ENCODE assay signal across 1 cellular context in the genomic region with DNA sequence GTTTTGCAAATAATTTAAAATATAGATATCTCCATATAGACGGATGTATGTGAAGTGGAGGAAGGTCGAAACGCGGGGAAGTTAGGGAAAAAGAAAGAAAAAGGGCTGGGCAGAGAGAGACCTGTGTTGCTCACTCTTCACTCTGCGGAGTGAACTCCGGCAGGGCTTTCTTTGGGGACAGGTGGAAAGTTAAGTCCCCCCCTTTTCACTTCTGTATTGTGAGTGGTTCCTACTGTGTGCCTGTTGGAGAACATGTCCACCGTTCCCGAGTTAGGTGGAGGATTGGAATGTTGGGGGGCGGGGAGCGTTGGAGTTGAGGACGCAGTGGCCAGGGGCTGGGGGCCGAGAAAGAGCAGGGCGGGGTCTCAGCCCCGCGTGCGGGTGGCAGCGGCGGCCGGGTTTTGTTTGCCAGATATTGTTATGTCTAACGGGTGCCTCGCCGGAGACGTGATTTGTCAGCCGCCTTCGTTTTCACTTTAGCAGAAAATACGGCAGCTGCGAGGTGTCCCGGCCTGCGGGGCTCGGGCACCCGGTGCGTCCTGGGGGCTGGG.
TF ChIP-seq lines count a peak whose summit lies in the region.

No MANE protein-coding gene starts in this region.

TF ChIP-seq in HEK293, 187 proteins besides CTCF, POLR2A, EP300 and RAD21 (continued from another document and continues in another):
- TF ChIP-seq, protein P1, sequence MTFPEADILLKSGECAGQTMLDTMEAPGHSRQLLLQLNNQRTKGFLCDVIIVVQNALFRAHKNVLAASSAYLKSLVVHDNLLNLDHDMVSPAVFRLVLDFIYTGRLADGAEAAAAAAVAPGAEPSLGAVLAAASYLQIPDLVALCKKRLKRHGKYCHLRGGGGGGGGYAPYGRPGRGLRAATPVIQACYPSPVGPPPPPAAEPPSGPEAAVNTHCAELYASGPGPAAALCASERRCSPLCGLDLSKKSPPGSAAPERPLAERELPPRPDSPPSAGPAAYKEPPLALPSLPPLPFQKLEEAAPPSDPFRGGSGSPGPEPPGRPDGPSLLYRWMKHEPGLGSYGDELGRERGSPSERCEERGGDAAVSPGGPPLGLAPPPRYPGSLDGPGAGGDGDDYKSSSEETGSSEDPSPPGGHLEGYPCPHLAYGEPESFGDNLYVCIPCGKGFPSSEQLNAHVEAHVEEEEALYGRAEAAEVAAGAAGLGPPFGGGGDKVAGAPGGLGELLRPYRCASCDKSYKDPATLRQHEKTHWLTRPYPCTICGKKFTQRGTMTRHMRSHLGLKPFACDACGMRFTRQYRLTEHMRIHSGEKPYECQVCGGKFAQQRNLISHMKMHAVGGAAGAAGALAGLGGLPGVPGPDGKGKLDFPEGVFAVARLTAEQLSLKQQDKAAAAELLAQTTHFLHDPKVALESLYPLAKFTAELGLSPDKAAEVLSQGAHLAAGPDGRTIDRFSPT (tag by site-specific recombination; IDR thresholded peaks at IDR 0.05) = peak; percentile 66
- TF ChIP-seq MEIS1 (CRISPR knock-in tag; IDR thresholded peaks at IDR 0.05; ENCODE audit: borderline replicate concordance) (no peak), ZNF10 (tag by site-specific recombination; IDR thresholded peaks at IDR 0.05) (peak; percentile 84), PRDM1 (tag by site-specific recombination; IDR thresholded peaks at IDR 0.05) (peak; percentile 99), ZNF596 (tag by site-specific recombination; IDR thresholded peaks at IDR 0.05) (no peak), ZNF692 (tag by site-specific recombination; IDR thresholded peaks at IDR 0.05) (no peak), KLF16 (tag by site-specific recombination; IDR thresholded peaks at IDR 0.05) (peak; percentile 78), ZNF132 (tag by site-specific recombination; IDR thresholded peaks at IDR 0.05; ENCODE audit: borderline replicate concordance) (no peak), ZNF174 (tag by site-specific recombination; IDR thresholded peaks at IDR 0.05) (no peak), SP7 (tag by site-specific recombination; IDR thresholded peaks at IDR 0.05) (peak; percentile 8), ZNF560 (tag by site-specific recombination; IDR thresholded peaks at IDR 0.05; ENCODE audit: borderline replicate concordance) (no peak), ZNF747 (tag by site-specific recombination; IDR thresholded peaks at IDR 0.05) (no peak), ZNF776 (tag by site-specific recombination; IDR thresholded peaks at IDR 0.05; ENCODE audit: borderline replicate concordance) (no peak), ZSCAN30 (tag by site-specific recombination; IDR thresholded peaks at IDR 0.05) (no peak), ZNF223 (tag by site-specific recombination; IDR thresholded peaks at IDR 0.05) (no peak), ZNF777 (tag by site-specific recombination; IDR thresholded peaks at IDR 0.05; ENCODE audit: borderline replicate concordance) (peak; percentile 15; the same call in 1 of the 2 replicates), SALL2 (tag by site-specific recombination; IDR thresholded peaks at IDR 0.05; ENCODE audit: borderline replicate concordance) (no peak), FEZF1 (tag by site-specific recombination; IDR thresholded peaks at IDR 0.05) (no peak), ZSCAN16 (tag by site-specific recombination; IDR thresholded peaks at IDR 0.05) (no peak), GFI1B (tag by site-specific recombination; IDR thresholded peaks at IDR 0.05) (no peak), ZNF211 (tag by site-specific recombination; IDR thresholded peaks at IDR 0.05; ENCODE audit: low read depth) (no peak), OSR2 (tag by site-specific recombination; IDR thresholded peaks at IDR 0.05) (0 out of 2 replicates have a peak, but pooled peaks have one; percentile 11), ZNF785 (tag by site-specific recombination; IDR thresholded peaks at IDR 0.05) (no peak), ZNF529 (tag by site-specific recombination; IDR thresholded peaks at IDR 0.05; ENCODE audit: insufficient replicate concordance) (no peak), ZNF768 (tag by site-specific recombination; IDR thresholded peaks at IDR 0.05) (no peak), ZNF426 (tag by site-specific recombination; IDR thresholded peaks at IDR 0.05) (no peak)
- TF ChIP-seq, protein P2, sequence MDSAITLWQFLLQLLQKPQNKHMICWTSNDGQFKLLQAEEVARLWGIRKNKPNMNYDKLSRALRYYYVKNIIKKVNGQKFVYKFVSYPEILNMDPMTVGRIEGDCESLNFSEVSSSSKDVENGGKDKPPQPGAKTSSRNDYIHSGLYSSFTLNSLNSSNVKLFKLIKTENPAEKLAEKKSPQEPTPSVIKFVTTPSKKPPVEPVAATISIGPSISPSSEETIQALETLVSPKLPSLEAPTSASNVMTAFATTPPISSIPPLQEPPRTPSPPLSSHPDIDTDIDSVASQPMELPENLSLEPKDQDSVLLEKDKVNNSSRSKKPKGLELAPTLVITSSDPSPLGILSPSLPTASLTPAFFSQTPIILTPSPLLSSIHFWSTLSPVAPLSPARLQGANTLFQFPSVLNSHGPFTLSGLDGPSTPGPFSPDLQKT (IDR thresholded peaks at IDR 0.05; ENCODE audit: borderline replicate concordance, low read depth, low read length) = no peak
- TF ChIP-seq, protein P3, sequence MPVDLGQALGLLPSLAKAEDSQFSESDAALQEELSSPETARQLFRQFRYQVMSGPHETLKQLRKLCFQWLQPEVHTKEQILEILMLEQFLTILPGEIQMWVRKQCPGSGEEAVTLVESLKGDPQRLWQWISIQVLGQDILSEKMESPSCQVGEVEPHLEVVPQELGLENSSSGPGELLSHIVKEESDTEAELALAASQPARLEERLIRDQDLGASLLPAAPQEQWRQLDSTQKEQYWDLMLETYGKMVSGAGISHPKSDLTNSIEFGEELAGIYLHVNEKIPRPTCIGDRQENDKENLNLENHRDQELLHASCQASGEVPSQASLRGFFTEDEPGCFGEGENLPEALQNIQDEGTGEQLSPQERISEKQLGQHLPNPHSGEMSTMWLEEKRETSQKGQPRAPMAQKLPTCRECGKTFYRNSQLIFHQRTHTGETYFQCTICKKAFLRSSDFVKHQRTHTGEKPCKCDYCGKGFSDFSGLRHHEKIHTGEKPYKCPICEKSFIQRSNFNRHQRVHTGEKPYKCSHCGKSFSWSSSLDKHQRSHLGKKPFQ (tag by site-specific recombination; IDR thresholded peaks at IDR 0.05) = no peak
- TF ChIP-seq, protein P4, sequence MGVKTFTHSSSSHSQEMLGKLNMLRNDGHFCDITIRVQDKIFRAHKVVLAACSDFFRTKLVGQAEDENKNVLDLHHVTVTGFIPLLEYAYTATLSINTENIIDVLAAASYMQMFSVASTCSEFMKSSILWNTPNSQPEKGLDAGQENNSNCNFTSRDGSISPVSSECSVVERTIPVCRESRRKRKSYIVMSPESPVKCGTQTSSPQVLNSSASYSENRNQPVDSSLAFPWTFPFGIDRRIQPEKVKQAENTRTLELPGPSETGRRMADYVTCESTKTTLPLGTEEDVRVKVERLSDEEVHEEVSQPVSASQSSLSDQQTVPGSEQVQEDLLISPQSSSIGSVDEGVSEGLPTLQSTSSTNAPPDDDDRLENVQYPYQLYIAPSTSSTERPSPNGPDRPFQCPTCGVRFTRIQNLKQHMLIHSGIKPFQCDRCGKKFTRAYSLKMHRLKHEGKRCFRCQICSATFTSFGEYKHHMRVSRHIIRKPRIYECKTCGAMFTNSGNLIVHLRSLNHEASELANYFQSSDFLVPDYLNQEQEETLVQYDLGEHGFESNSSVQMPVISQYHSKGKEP (tag by site-specific recombination; IDR thresholded peaks at IDR 0.05) = no peak
- TF ChIP-seq, protein P5, sequence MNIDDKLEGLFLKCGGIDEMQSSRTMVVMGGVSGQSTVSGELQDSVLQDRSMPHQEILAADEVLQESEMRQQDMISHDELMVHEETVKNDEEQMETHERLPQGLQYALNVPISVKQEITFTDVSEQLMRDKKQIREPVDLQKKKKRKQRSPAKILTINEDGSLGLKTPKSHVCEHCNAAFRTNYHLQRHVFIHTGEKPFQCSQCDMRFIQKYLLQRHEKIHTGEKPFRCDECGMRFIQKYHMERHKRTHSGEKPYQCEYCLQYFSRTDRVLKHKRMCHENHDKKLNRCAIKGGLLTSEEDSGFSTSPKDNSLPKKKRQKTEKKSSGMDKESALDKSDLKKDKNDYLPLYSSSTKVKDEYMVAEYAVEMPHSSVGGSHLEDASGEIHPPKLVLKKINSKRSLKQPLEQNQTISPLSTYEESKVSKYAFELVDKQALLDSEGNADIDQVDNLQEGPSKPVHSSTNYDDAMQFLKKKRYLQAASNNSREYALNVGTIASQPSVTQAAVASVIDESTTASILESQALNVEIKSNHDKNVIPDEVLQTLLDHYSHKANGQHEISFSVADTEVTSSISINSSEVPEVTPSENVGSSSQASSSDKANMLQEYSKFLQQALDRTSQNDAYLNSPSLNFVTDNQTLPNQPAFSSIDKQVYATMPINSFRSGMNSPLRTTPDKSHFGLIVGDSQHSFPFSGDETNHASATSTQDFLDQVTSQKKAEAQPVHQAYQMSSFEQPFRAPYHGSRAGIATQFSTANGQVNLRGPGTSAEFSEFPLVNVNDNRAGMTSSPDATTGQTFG (tag by site-specific recombination; IDR thresholded peaks at IDR 0.05; ENCODE audit: borderline replicate concordance) = no peak
- TF ChIP-seq, protein P6, sequence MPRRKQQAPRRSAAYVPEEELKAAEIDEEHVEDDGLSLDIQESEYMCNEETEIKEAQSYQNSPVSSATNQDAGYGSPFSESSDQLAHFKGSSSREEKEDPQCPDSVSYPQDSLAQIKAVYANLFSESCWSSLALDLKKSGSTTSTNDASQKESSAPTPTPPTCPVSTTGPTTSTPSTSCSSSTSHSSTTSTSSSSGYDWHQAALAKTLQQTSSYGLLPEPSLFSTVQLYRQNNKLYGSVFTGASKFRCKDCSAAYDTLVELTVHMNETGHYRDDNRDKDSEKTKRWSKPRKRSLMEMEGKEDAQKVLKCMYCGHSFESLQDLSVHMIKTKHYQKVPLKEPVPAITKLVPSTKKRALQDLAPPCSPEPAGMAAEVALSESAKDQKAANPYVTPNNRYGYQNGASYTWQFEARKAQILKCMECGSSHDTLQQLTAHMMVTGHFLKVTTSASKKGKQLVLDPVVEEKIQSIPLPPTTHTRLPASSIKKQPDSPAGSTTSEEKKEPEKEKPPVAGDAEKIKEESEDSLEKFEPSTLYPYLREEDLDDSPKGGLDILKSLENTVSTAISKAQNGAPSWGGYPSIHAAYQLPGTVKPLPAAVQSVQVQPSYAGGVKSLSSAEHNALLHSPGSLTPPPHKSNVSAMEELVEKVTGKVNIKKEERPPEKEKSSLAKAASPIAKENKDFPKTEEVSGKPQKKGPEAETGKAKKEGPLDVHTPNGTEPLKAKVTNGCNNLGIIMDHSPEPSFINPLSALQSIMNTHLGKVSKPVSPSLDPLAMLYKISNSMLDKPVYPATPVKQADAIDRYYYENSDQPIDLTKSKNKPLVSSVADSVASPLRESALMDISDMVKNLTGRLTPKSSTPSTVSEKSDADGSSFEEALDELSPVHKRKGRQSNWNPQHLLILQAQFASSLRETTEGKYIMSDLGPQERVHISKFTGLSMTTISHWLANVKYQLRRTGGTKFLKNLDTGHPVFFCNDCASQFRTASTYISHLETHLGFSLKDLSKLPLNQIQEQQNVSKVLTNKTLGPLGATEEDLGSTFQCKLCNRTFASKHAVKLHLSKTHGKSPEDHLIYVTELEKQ (tag by site-specific recombination; IDR thresholded peaks at IDR 0.05; ENCODE audit: borderline replicate concordance) = no peak
- TF ChIP-seq, protein P7, sequence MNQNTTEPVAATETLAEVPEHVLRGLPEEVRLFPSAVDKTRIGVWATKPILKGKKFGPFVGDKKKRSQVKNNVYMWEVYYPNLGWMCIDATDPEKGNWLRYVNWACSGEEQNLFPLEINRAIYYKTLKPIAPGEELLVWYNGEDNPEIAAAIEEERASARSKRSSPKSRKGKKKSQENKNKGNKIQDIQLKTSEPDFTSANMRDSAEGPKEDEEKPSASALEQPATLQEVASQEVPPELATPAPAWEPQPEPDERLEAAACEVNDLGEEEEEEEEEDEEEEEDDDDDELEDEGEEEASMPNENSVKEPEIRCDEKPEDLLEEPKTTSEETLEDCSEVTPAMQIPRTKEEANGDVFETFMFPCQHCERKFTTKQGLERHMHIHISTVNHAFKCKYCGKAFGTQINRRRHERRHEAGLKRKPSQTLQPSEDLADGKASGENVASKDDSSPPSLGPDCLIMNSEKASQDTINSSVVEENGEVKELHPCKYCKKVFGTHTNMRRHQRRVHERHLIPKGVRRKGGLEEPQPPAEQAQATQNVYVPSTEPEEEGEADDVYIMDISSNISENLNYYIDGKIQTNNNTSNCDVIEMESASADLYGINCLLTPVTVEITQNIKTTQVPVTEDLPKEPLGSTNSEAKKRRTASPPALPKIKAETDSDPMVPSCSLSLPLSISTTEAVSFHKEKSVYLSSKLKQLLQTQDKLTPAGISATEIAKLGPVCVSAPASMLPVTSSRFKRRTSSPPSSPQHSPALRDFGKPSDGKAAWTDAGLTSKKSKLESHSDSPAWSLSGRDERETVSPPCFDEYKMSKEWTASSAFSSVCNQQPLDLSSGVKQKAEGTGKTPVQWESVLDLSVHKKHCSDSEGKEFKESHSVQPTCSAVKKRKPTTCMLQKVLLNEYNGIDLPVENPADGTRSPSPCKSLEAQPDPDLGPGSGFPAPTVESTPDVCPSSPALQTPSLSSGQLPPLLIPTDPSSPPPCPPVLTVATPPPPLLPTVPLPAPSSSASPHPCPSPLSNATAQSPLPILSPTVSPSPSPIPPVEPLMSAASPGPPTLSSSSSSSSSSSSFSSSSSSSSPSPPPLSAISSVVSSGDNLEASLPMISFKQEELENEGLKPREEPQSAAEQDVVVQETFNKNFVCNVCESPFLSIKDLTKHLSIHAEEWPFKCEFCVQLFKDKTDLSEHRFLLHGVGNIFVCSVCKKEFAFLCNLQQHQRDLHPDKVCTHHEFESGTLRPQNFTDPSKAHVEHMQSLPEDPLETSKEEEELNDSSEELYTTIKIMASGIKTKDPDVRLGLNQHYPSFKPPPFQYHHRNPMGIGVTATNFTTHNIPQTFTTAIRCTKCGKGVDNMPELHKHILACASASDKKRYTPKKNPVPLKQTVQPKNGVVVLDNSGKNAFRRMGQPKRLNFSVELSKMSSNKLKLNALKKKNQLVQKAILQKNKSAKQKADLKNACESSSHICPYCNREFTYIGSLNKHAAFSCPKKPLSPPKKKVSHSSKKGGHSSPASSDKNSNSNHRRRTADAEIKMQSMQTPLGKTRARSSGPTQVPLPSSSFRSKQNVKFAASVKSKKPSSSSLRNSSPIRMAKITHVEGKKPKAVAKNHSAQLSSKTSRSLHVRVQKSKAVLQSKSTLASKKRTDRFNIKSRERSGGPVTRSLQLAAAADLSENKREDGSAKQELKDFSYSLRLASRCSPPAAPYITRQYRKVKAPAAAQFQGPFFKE (tag by site-specific recombination; IDR thresholded peaks at IDR 0.05; ENCODE audit: borderline replicate concordance) = no peak
- TF ChIP-seq, protein P8, sequence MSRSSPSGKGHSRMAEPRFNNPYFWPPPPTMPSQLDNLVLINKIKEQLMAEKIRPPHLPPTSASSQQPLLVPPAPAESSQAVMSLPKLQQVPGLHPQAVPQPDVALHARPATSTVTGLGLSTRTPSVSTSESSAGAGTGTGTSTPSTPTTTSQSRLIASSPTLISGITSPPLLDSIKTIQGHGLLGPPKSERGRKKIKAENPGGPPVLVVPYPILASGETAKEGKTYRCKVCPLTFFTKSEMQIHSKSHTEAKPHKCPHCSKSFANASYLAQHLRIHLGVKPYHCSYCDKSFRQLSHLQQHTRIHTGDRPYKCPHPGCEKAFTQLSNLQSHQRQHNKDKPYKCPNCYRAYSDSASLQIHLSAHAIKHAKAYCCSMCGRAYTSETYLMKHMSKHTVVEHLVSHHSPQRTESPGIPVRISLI (tag by site-specific recombination; IDR thresholded peaks at IDR 0.05) = no peak
